ENCODE assay signal across 21 cellular contexts in the genomic region with DNA sequence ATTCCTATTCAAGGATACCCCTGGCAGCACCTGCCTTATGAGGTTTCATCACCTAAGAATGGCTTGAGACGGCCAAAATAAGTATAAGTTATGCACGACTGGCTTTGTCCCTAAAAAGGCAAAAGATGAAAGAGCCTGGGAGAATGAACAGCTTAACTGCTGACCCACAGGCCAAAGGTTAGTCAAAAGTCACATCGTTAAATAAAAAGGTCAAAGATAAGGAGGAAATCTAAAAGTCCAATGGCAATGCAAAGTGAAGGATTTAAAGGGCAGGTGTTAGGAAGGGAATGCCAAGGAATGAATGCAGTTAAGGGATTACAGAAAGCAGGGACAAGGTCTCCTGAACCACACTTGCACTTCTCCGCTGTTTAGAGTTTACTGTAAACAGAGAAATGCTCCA. TPM values are rescaled to one million over a fixed set of nuclear protein-coding genes. Genes with fewer than 3 reads are reported as not detected.
DNase-seq lines count a peak whose midpoint lies in the region; ATAC-seq, FAIRE-seq and TF ChIP-seq lines count a peak whose summit lies in the region.
"Had no signal": no experiment of that assay in that cellular context is flagged by ENCODE, and none has a peak within 500 bp of the region (broad histone marks: within the 10 kb centered on the region; RNA-seq: fewer than 3 reads in every experiment).

No MANE protein-coding gene starts in this region.

- TF ChIP-seq CTCF in Caco-2 (IDR thresholded peaks at IDR 0.05; ENCODE audit: insufficient read depth in 1 of 2, low read depth in 1 of 2, low read length in 1 of 2, severe bottlenecking in 1 of 2, unreplicated experiment in 1 of 2) (no peak), GM12878 (IDR thresholded peaks at IDR 0.05 in 2 of 3, conservative IDR thresholded peaks at IDR 0.05 in 1 of 3; ENCODE audit: control insufficient read depth in 2 of 3, extremely low read depth in 1 of 3, insufficient read depth in 1 of 3, low read depth in 3 of 3, low read length in 3 of 3) (no peak), liver (IDR thresholded peaks at IDR 0.05; ENCODE audit: low read depth, low read length, missing input control) (no peak), omental fat pad (IDR thresholded peaks at IDR 0.05) (no peak)

- H4K20me1 ChIP-seq in GM12878 (ENCODE audit: control insufficient read depth, insufficient read depth): no peaks in the 10 kb centered on the region
- H4K20me1 ChIP-seq: BLaER1 had no signal

- RAD21 ChIA-PET in GM12878 (lab: Charles Lee; ENCODE audit: unreplicated experiment): no interaction called here

- H3K4me3 Mint-ChIP-seq in Caco-2 (ENCODE audit: unreplicated experiment): peak overlapping the region; percentile 13
- H3K4me3 Mint-ChIP-seq in activated naive CD4-positive, alpha-beta T cell treated with anti-CD3 and anti-CD28 coated beads for 36 hours: no peak overlapping the region
- H3K4me3 Mint-ChIP-seq: CD14-positive monocyte; CD4-positive, alpha-beta memory T cell; HFFc6 had no signal

- POLR2A ChIA-PET in Caco-2 (lab: Charles Lee): interaction anchor here (0.6 kb wide), 1 partner anchor 10 kb away, joined by 3 read pairs; no protein-coding TSS in a partner anchor
- POLR2A ChIA-PET in GM12878 (lab: Charles Lee): interaction anchor here (1.5 kb wide), 1 partner anchor 9 kb away, joined by 3 read pairs; no protein-coding TSS in a partner anchor

- H3K9me3 Mint-ChIP-seq in Caco-2 (ENCODE audit: unreplicated experiment): no peaks in the 10 kb centered on the region
- H3K9me3 Mint-ChIP-seq in activated naive CD4-positive, alpha-beta T cell treated with anti-CD3 and anti-CD28 coated beads for 36 hours: no peaks in the 10 kb centered on the region
- H3K9me3 Mint-ChIP-seq: CD4-positive, alpha-beta memory T cell; HFFc6 had no signal

- no peaks in the 10 kb centered on the region for H3K79me2 ChIP-seq in GM12878 (ENCODE audit: control insufficient read depth, insufficient read depth, low read length)

- FAIRE-seq in GM12878 (lab: Jason Lieb, UNC) (no peak), small intestine (lab: Jason Lieb, UNC) (no peak)
- FAIRE-seq: HTR-8/SVneo had no signal

- no peak for TF ChIP-seq POLR2A in GM12878 (IDR thresholded peaks at IDR 0.05; ENCODE audit: low read depth, low read length)

- WGBS in GM12878 (ENCODE audit: insufficient coverage, insufficient replicate concordance, low lambda C conversion rate, missing lambda C conversion rate): 64% methylated on average over 4 of the region's 4 CpGs
- 40% methylated on average over 4 of the region's 4 CpGs for WGBS in liver
- WGBS in small intestine, 3 donors: 15 to 38% (median 21%) methylated on average over 4 of the region's 4 CpGs

- H3K36me3 ChIP-seq in Caco-2 (ENCODE audit: control insufficient read depth, insufficient read depth, low read length) (no peaks in the 10 kb centered on the region), GM12878 (ENCODE audit: control insufficient read depth in 2 of 2, insufficient read depth in 2 of 2, low read length in 1 of 2) (no peaks in the 10 kb centered on the region), liver (ENCODE audit: control insufficient read depth in 4 of 4, insufficient read depth in 3 of 4, low read depth in 1 of 4, low read length in 3 of 4) (no peaks in the 10 kb centered on the region), small intestine (ENCODE audit: control insufficient read depth in 2 of 2, insufficient read depth in 2 of 2, low read length in 2 of 2) (no peaks in the 10 kb centered on the region)
- H3K36me3 ChIP-seq: BLaER1 had no signal

- peak overlapping the region; percentile 1 for H3K27ac Mint-ChIP-seq in Caco-2 (ENCODE audit: unreplicated experiment)
- H3K27ac Mint-ChIP-seq in activated naive CD4-positive, alpha-beta T cell treated with anti-CD3 and anti-CD28 coated beads for 36 hours: no peak overlapping the region
- H3K27ac Mint-ChIP-seq: CD14-positive monocyte, HFFc6 had no signal

- TF ChIP-seq RAD21 in GM12878 (IDR thresholded peaks at IDR 0.05; ENCODE audit: insufficient read depth, low read depth, low read length): no peak
- no peak for TF ChIP-seq RAD21 in liver (IDR thresholded peaks at IDR 0.05)

- peak; percentile 62 to 74 for DNase-seq in Caco-2
- DNase-seq in GM12878 (ENCODE audit: low read depth, low spot score): no peak
- peak; percentile 2 for DNase-seq in small intestine
- DNase-seq in omental fat pad (ENCODE audit: low spot score): no peak
- no peak for DNase-seq in activated naive CD4-positive, alpha-beta T cell treated with anti-CD3 and anti-CD28 coated beads for 36 hours
- DNase-seq: 8988T; Calu3; CD4-positive, alpha-beta memory T cell; DMS79 treated with DMSO at 0.1 percent for 48 hours; GF-D8; GOT3; H7; HFFc6 had no signal

- ATAC-seq in GM12878 (no peak), omental fat pad (ENCODE audit: low FRiP score) (no peak), HG03342 (IDR thresholded peaks at IDR 0.05; ENCODE audit: unreplicated experiment) (no peak)
- ATAC-seq: HCT116 had no signal

- H3K4me2 ChIP-seq in GM12878 (ENCODE audit: control insufficient read depth, insufficient read depth): no peak overlapping the region
- H3K4me2 ChIP-seq: BLaER1 had no signal

- H3K4me3 ChIP-seq in Caco-2 (ENCODE audit: low read depth, low read length) (no peak overlapping the region), GM12878 (no peak overlapping the region), liver (ENCODE audit: low read depth in 1 of 3, low read length in 3 of 3) (no peak overlapping the region), small intestine (ENCODE audit: low read depth in 1 of 2, low read length in 2 of 2) (no peak overlapping the region)
- H3K4me3 ChIP-seq: BLaER1 had no signal

- H3K27me3 ChIP-seq in Caco-2 (replicated peaks; ENCODE audit: control insufficient read depth, insufficient read depth, low read length): no peaks in the 10 kb centered on the region
- H3K27me3 ChIP-seq in GM12878 (replicated peaks in 1 of 2; ENCODE audit: control insufficient read depth in 2 of 2, insufficient read depth in 2 of 2, low read length in 1 of 2): no peaks in the 10 kb centered on the region
- no peaks in the 10 kb centered on the region for H3K27me3 ChIP-seq in liver (ENCODE audit: control insufficient read depth in 4 of 4, insufficient read depth in 4 of 4, low read length in 3 of 4)
- H3K27me3 ChIP-seq in small intestine (ENCODE audit: control insufficient read depth in 2 of 2, insufficient read depth in 2 of 2, low read length in 2 of 2): no peaks in the 10 kb centered on the region
- H3K27me3 ChIP-seq: BLaER1 had no signal

- H3K4me1 ChIP-seq in Caco-2 (peaks cover 14% of the 10 kb centered on the region; the same call in 1 of the 2 replicates), GM12878 (ENCODE audit: control insufficient read depth, insufficient read depth, low read length) (peaks cover under 1% of the 10 kb centered on the region), liver (ENCODE audit: control insufficient read depth in 4 of 4, insufficient read depth in 4 of 4, low read length in 3 of 4) (peaks cover 0 to 21% (median 13%) of the 10 kb centered on the region in 4 donors), small intestine (ENCODE audit: control insufficient read depth in 2 of 2, insufficient read depth in 1 of 2, low read depth in 1 of 2, low read length in 1 of 2) (no peaks in the 10 kb centered on the region)

- CTCF ChIA-PET in Caco-2 (lab: Charles Lee): interaction anchor here (0.9 to 1.2 kb wide), 3 partner anchors 26 to 51 kb away, joined by 3 to 5 read pairs (median 4); a partner anchor contains a TSS
- CTCF ChIA-PET in GM12878 (lab: Yijun Ruan, JAX): interaction anchor here (0.5 to 0.7 kb wide), 2 partner anchors 30 to 414 kb away, joined by 3 read pairs; no protein-coding TSS in a partner anchor
- CTCF ChIA-PET in activated naive CD4-positive, alpha-beta T cell treated with anti-CD3 and anti-CD28 coated beads for 36 hours (lab: Charles Lee): interaction anchor here (0.7 kb wide), 1 partner anchor 19 kb away, joined by 3 read pairs; no protein-coding TSS in a partner anchor

- H3K27ac ChIP-seq in GM12878 (ENCODE audit: control insufficient read depth, insufficient read depth) (no peak overlapping the region), liver (ENCODE audit: low read depth in 1 of 2, low read length in 2 of 2) (no peak overlapping the region), small intestine (ENCODE audit: low read depth in 1 of 2, low read length in 1 of 2) (no peak overlapping the region)
- H3K27ac ChIP-seq: BLaER1 had no signal

- H3K9me3 ChIP-seq in Caco-2: no peaks in the 10 kb centered on the region
- no peaks in the 10 kb centered on the region for H3K9me3 ChIP-seq in GM12878 (replicated peaks; ENCODE audit: control insufficient read depth, insufficient read depth, low read length)
- H3K9me3 ChIP-seq in liver (ENCODE audit: control insufficient read depth in 4 of 4, low read length in 3 of 4): no peaks in the 10 kb centered on the region
- H3K9me3 ChIP-seq in small intestine (ENCODE audit: control insufficient read depth, low read depth): no peaks in the 10 kb centered on the region
- H3K9me3 ChIP-seq: BLaER1 had no signal

- H3K27me3 Mint-ChIP-seq in Caco-2 (ENCODE audit: insufficient read depth, unreplicated experiment): no peaks in the 10 kb centered on the region
- peaks cover 5% of the 10 kb centered on the region for H3K27me3 Mint-ChIP-seq in activated naive CD4-positive, alpha-beta T cell treated with anti-CD3 and anti-CD28 coated beads for 36 hours (ENCODE audit: low read depth)

- BruUV-seq in Caco-2 (replicated peaks; lab: Mats Ljungman, UMichigan) (no TSS peak), GM12878 (replicated peaks; lab: Mats Ljungman, UMichigan) (no TSS peak)

- intact Hi-C loops in Caco-2 (cut with micrococcal nuclease; ENCODE audit: unreplicated experiment): loop anchor here (1.0 kb wide), 2 partner anchors 10 to 26 kb away; a partner anchor contains a TSS
- intact Hi-C loops in GM12878 (cut with micrococcal nuclease; ENCODE audit: unreplicated experiment): no loop called here
- intact Hi-C loops in activated naive CD4-positive, alpha-beta T cell treated with anti-CD3 and anti-CD28 coated beads for 36 hours (cut with micrococcal nuclease): no loop called here

- in situ Hi-C loops in GM12878 (cut with MboI): no loop called here

- H3K9ac ChIP-seq in GM12878 (ENCODE audit: control insufficient read depth, insufficient read depth, low read length) (no peak overlapping the region), liver (ENCODE audit: low read depth in 1 of 2, low read length in 2 of 2) (no peak overlapping the region)
- H3K9ac ChIP-seq: BLaER1 had no signal

- TF ChIP-seq EP300 in GM12878 (IDR thresholded peaks at IDR 0.05; ENCODE audit: borderline replicate concordance in 1 of 2, control insufficient read depth in 1 of 2, low read depth in 2 of 2, low read length in 2 of 2): no peak

- H3K36me3 Mint-ChIP-seq in Caco-2 (ENCODE audit: insufficient read depth, unreplicated experiment): no peaks in the 10 kb centered on the region
- no peaks in the 10 kb centered on the region for H3K36me3 Mint-ChIP-seq in activated naive CD4-positive, alpha-beta T cell treated with anti-CD3 and anti-CD28 coated beads for 36 hours (ENCODE audit: low read depth)
- H3K36me3 Mint-ChIP-seq: CD14-positive monocyte; CD4-positive, alpha-beta memory T cell had no signal

- no peak overlapping the region for H2AFZ ChIP-seq in GM12878 (ENCODE audit: control insufficient read depth, low read depth, low read length)

- SMC1A ChIA-PET in GM12878 (lab: Charles Lee; ENCODE audit: uncharacterized antibody, unreplicated experiment): interaction anchor here (1.5 to 2.5 kb wide), 2 partner anchors 12 to 20 kb away, joined by 3 to 6 read pairs; no protein-coding TSS in a partner anchor

- peaks cover 32% of the 10 kb centered on the region for H3K4me1 Mint-ChIP-seq in Caco-2 (ENCODE audit: low read depth, unreplicated experiment)
- no peaks in the 10 kb centered on the region for H3K4me1 Mint-ChIP-seq in activated naive CD4-positive, alpha-beta T cell treated with anti-CD3 and anti-CD28 coated beads for 36 hours (ENCODE audit: low read depth)

RNA-seq across cellular contexts. Expression of a gene that starts 5.6 kb away (rescaled TPM):
- total RNA-seq in Caco-2 (2022): 1.00 and 1.4 TPM in 2 replicates
- total RNA-seq in GM12878 (2013; cell fraction: nucleolus; rRNA removed): 1.1 TPM in 1 of 2 replicates, not detected in the other
- total RNA-seq in GM12878 (2014; rRNA removed): 0.17 and 0.27 TPM in 2 replicates
- total RNA-seq in GM12878 (2014; rRNA removed; fragmentation: Illumina TruSeq; extraction: Trizol): 0.36 and 0.41 TPM in 2 replicates
- total RNA-seq in GM12878 (2021): 0.46 TPM in 1 of 2 replicates, not detected in the other
- not detected for polyA plus RNA-seq in GM12878 (2011; ENCODE audit: low read depth)
- 0.34 TPM in 1 of 2 replicates, not detected in the other for polyA plus RNA-seq in GM12878 (2011; rRNA removed)
- polyA plus RNA-seq in GM12878 (2011; cell fraction: cytosol; rRNA removed): 0.13 and 0.35 TPM in 2 replicates
- polyA plus RNA-seq in GM12878 (2011; cell fraction: nucleus; rRNA removed): 0.28 and 0.60 TPM in 2 replicates
- 0.41 TPM in 1 of 2 replicates, not detected in the other for polyA plus RNA-seq in GM12878 (2012)
- polyA plus RNA-seq in GM12878 (2014; fragmentation: Illumina TruSeq; extraction: Trizol): 0.51 TPM in 1 of 2 replicates, not detected in the other
- polyA plus RNA-seq in GM12878 (2014; fragmentation: Nextera tagmentation; extraction: Ambion mirVana): under 1 TPM; 0.16 to 0.34 TPM
- polyA plus RNA-seq in GM12878 (2014; rRNA removed): 0.56 TPM in 1 of 2 replicates, not detected in the other
- polyA plus RNA-seq in GM12878 (2016; fragmentation: Nextera tagmentation; extraction: Ambion mirVana): under 1 TPM; 0.20 to 0.44 TPM
- 0.41 TPM in 1 of 2 replicates, not detected in the other for polyA minus RNA-seq in GM12878 (2011; rRNA and poly(A)+ RNA removed)
- polyA minus RNA-seq in GM12878 (2011; cell fraction: cytosol; rRNA and poly(A)+ RNA removed): not detected in 2 replicates
- not detected in 2 replicates for polyA minus RNA-seq in GM12878 (2011; cell fraction: nucleus; rRNA and poly(A)+ RNA removed)
- under 1 TPM in 1 of 2 donors, not detected in 1; 0.19 TPM for total RNA-seq in liver
- polyA plus RNA-seq in liver: under 1 TPM in 1 of 2 donors, not detected in 1; 0.20 TPM
- under 1 TPM in 1 of 3 donors, not detected in 2; 0.10 TPM for polyA plus RNA-seq in small intestine
- 1 to 10 TPM in 1 of 4 donors, not detected in 3; 1.1 TPM for total RNA-seq in omental fat pad
- total RNA-seq in activated naive CD4-positive, alpha-beta T cell treated with anti-CD3 and anti-CD28 coated beads for 36 hours: not detected
- total RNA-seq: A673; Calu3; CD4-positive, alpha-beta memory T cell; H7; HFFc6 had no signal
- polyA plus RNA-seq: AG04450; CD14-positive monocyte; CD4-positive, alpha-beta memory T cell had no signal

RNA-seq across cellular contexts. Expression of a gene that starts 26.5 kb away (rescaled TPM):
- total RNA-seq in Caco-2 (2022) (38.6 and 48.6 TPM in 2 replicates), GM12878 (2014; rRNA removed) (9.5 and 14.2 TPM in 2 replicates), GM12878 (2014; rRNA removed; fragmentation: Illumina TruSeq; extraction: Trizol) (9.3 TPM in 2 replicates), GM12878 (2021) (14.9 and 18.3 TPM in 2 replicates), liver (10 to 100 TPM in 1 of 2 donors, 1 to 10 TPM in 1; 7.4 to 21.6 TPM), omental fat pad (10 to 100 TPM in 3 of 4 donors, 1 to 10 TPM in 1; 4.5 to 20.1 (median 13.1) TPM)
- total RNA-seq in GM12878 (2013; cell fraction: nucleolus; rRNA removed): 25.8 and 27.3 TPM in 2 replicates
- 3.8 TPM for polyA plus RNA-seq in GM12878 (2011; ENCODE audit: low read depth)
- polyA plus RNA-seq in GM12878 (2011; rRNA removed) (17.6 and 25.2 TPM in 2 replicates), GM12878 (2014; fragmentation: Illumina TruSeq; extraction: Trizol) (6.7 and 8.4 TPM in 2 replicates), GM12878 (2014; fragmentation: Nextera tagmentation; extraction: Ambion mirVana) (10 to 100 TPM in 1 of 2 experiments, 1 to 10 TPM in 1; 9.9 to 15.4 TPM), GM12878 (2014; rRNA removed) (7.3 and 10.6 TPM in 2 replicates), GM12878 (2016; fragmentation: Nextera tagmentation; extraction: Ambion mirVana) (10 to 100 TPM; 14.7 to 22.5 TPM), liver (10 to 100 TPM in 1 of 2 donors, 1 to 10 TPM in 1; 7.9 to 10.4 TPM), small intestine (10 to 100 TPM in 1 of 3 donors, 1 to 10 TPM in 2; 2.9 to 13.6 (median 6.8) TPM)
- polyA plus RNA-seq in GM12878 (2011; cell fraction: cytosol; rRNA removed): 10.7 and 11.8 TPM in 2 replicates
- 4.9 and 5.1 TPM in 2 replicates for polyA plus RNA-seq in GM12878 (2011; cell fraction: nucleus; rRNA removed)
- polyA plus RNA-seq in GM12878 (2012): 6.6 and 7.6 TPM in 2 replicates
- 9.5 and 12.2 TPM in 2 replicates for polyA minus RNA-seq in GM12878 (2011; rRNA and poly(A)+ RNA removed)
- polyA minus RNA-seq in GM12878 (2011; cell fraction: cytosol; rRNA and poly(A)+ RNA removed): 2.7 and 9.2 TPM in 2 replicates
- 16.9 and 22.3 TPM in 2 replicates for polyA minus RNA-seq in GM12878 (2011; cell fraction: nucleus; rRNA and poly(A)+ RNA removed)
- total RNA-seq in activated naive CD4-positive, alpha-beta T cell treated with anti-CD3 and anti-CD28 coated beads for 36 hours: 10 to 100 TPM; 17.6 TPM

Comparison
In these comparisons a context has a peak if more than half of its experiments do, and no peak if none do; other contexts are left out.
1. DNase-seq: peak in Caco-2 (2 of 2) and small intestine (single experiment); none in GM12878 (single experiment), omental fat pad (single experiment) and activated naive CD4-positive, alpha-beta T cell treated with anti-CD3 and anti-CD28 coated beads for 36 hours (single experiment).